In genomic region chr16:4734063-4734729, GRCh38 we compare ENCODE assay signal across 8 cellular contexts. TPM values are rescaled to one million over a fixed set of nuclear protein-coding genes. Genes with fewer than 3 reads are reported as not detected.
A peak's percentile ranks its signal among the peaks of the same experiment; 100 is the strongest.
DNase-seq lines count a peak whose midpoint lies in the region; ATAC-seq, FAIRE-seq and TF ChIP-seq lines count a peak whose summit lies in the region.

Gene ANKS3, minus strand, starts transcription at chr16:4734271. Its CDS starts 4,122 bp downstream, at chr16:4730149.
Gene DNAAF8, plus strand, starts transcription at chr16:4734537. Its CDS starts 1,978 bp downstream, at chr16:4736515.

- ATAC-seq in HG03442 (IDR thresholded peaks at IDR 0.05; ENCODE audit: unreplicated experiment) (peak; percentile 81), left lung (peak; percentile 97)

- POLR2A ChIA-PET in activated CD4-positive, alpha-beta T cell treated with anti-CD3 and anti-CD28 coated beads, Interleukin-2, amount 10 ng/mL, durations not matched to agents 7 days and 5 days (lab: Charles Lee): interaction anchor here (0.5 to 1.1 kb wide), 3 partner anchors 34 to 352 kb away, joined by 3 to 4 read pairs (median 3); no protein-coding TSS in a partner anchor

- DNase-seq in GM19239 (ENCODE audit: insufficient read length, low spot score) (peak; percentile 91), NCI-H524 treated with DMSO at 0.1 percent for 48 hours (lab: John Stamatoyannopoulos, UW) (peak; percentile 86), left lung (peak; percentile 96 to 97)
- peak; percentile 84 for DNase-seq in activated CD4-positive, alpha-beta T cell treated with anti-CD3 and anti-CD28 coated beads, Interleukin-2, amount 10 ng/mL, durations not matched to agents 7 days and 5 days
- peak; percentile 66 for DNase-seq in stimulated activated CD4-positive, alpha-beta T cell treated with anti-CD3 and anti-CD28 coated beads, Interleukin-2, amount 100 ng/mL, for 4 hours (ENCODE audit: low read depth)

- CTCF ChIA-PET in activated CD4-positive, alpha-beta T cell treated with anti-CD3 and anti-CD28 coated beads, Interleukin-2, amount 10 ng/mL, durations not matched to agents 7 days and 5 days (lab: Charles Lee): interaction anchor here (0.7 to 1.7 kb wide), 15 partner anchors 10 to 481 kb away, joined by 3 to 7 read pairs (median 3); partner anchors contain the start of genes MGRN1 and NUDT16L1

- peaks cover 17% of the 10 kb centered on the region for H3K4me1 Mint-ChIP-seq in activated CD4-positive, alpha-beta T cell treated with anti-CD3 and anti-CD28 coated beads, Interleukin-2, amount 10 ng/mL, durations not matched to agents 7 days and 5 days
- H3K4me1 Mint-ChIP-seq in dendritic cell treated with granulocyte-macrophage colony-stimulating factor and Interleukin-4, amounts not matched to agents 40 ng/mL and 50 ng/mL, for 4 days (ENCODE audit: low read depth): peaks cover 20% of the 10 kb centered on the region

- H3K9ac ChIP-seq in BLaER1: peak within 1 kb of the TSS; percentile 87

- no peaks in the 10 kb centered on the region for H3K36me3 Mint-ChIP-seq in activated CD4-positive, alpha-beta T cell treated with anti-CD3 and anti-CD28 coated beads, Interleukin-2, amount 10 ng/mL, durations not matched to agents 7 days and 5 days (ENCODE audit: low read depth)
- H3K36me3 Mint-ChIP-seq in dendritic cell treated with granulocyte-macrophage colony-stimulating factor and Interleukin-4, amounts not matched to agents 40 ng/mL and 50 ng/mL, for 4 days (ENCODE audit: low read depth): peaks cover 25% of the 10 kb centered on the region

- FAIRE-seq in GM19239 (lab: Jason Lieb, UNC): peak; percentile 91

- H4K20me1 ChIP-seq in BLaER1: no peaks in the 10 kb centered on the region

- H3K4me3 ChIP-seq in BLaER1 (peak within 1 kb of the TSS; percentile 96), left lung (peak within 1 kb of the TSS; percentile 79 to 99)

- H3K4me1 ChIP-seq in BLaER1 (peaks cover 32% of the 10 kb centered on the region), left lung (peaks cover 6 to 19% of the 10 kb centered on the region in 2 donors)

- peak within 1 kb of the TSS; percentile 85 for H3K27ac Mint-ChIP-seq in activated CD4-positive, alpha-beta T cell treated with anti-CD3 and anti-CD28 coated beads, Interleukin-2, amount 10 ng/mL, durations not matched to agents 7 days and 5 days
- H3K27ac Mint-ChIP-seq in dendritic cell treated with granulocyte-macrophage colony-stimulating factor and Interleukin-4, amounts not matched to agents 40 ng/mL and 50 ng/mL, for 4 days: peak within 1 kb of the TSS; percentile 91

- no peaks in the 10 kb centered on the region for H3K27me3 Mint-ChIP-seq in activated CD4-positive, alpha-beta T cell treated with anti-CD3 and anti-CD28 coated beads, Interleukin-2, amount 10 ng/mL, durations not matched to agents 7 days and 5 days
- H3K27me3 Mint-ChIP-seq in dendritic cell treated with granulocyte-macrophage colony-stimulating factor and Interleukin-4, amounts not matched to agents 40 ng/mL and 50 ng/mL, for 4 days: no peaks in the 10 kb centered on the region

- H3K27me3 ChIP-seq in BLaER1 (no peaks in the 10 kb centered on the region), left lung (no peaks in the 10 kb centered on the region)

- intact Hi-C loops in dendritic cell treated with granulocyte-macrophage colony-stimulating factor and Interleukin-4, amounts not matched to agents 40 ng/mL and 50 ng/mL, for 4 days (cut with micrococcal nuclease): loop anchor here (1.0 to 2.0 kb wide), 3 partner anchors 34 to 69 kb away; partner anchors contain the start of genes NUDT16L1 and ROGDI
- intact Hi-C loops in left lung (cut with DNase I): no loop called here

- H3K9me3 ChIP-seq in BLaER1 (no peaks in the 10 kb centered on the region), left lung (no peaks in the 10 kb centered on the region)

- no peak for TF ChIP-seq CTCF in left lung (IDR thresholded peaks at IDR 0.05)

- peaks cover 24% of the 10 kb centered on the region for H3K36me3 ChIP-seq in BLaER1
- H3K36me3 ChIP-seq in left lung: peaks cover 0 to 14% of the 10 kb centered on the region in 2 donors

- H3K27ac ChIP-seq in BLaER1 (peak within 1 kb of the TSS; percentile 79), left lung (peak within 1 kb of the TSS; percentile 65 to 87)

- H3K4me3 Mint-ChIP-seq in activated CD4-positive, alpha-beta T cell treated with anti-CD3 and anti-CD28 coated beads, Interleukin-2, amount 10 ng/mL, durations not matched to agents 7 days and 5 days: peak within 1 kb of the TSS; percentile 81
- H3K4me3 Mint-ChIP-seq in dendritic cell treated with granulocyte-macrophage colony-stimulating factor and Interleukin-4, amounts not matched to agents 40 ng/mL and 50 ng/mL, for 4 days: peak within 1 kb of the TSS; percentile 99

- peak within 1 kb of the TSS; percentile 99 for H3K4me2 ChIP-seq in BLaER1

- H3K9me3 Mint-ChIP-seq in activated CD4-positive, alpha-beta T cell treated with anti-CD3 and anti-CD28 coated beads, Interleukin-2, amount 10 ng/mL, durations not matched to agents 7 days and 5 days: no peaks in the 10 kb centered on the region
- no peaks in the 10 kb centered on the region for H3K9me3 Mint-ChIP-seq in dendritic cell treated with granulocyte-macrophage colony-stimulating factor and Interleukin-4, amounts not matched to agents 40 ng/mL and 50 ng/mL, for 4 days

RNA-seq across cellular contexts. Expression of gene ANKS3, which starts in this region (rescaled TPM):
- 10 to 100 TPM; 12.4 to 16.7 TPM for total RNA-seq in activated CD4-positive, alpha-beta T cell treated with anti-CD3 and anti-CD28 coated beads, Interleukin-2, amount 10 ng/mL, durations not matched to agents 7 days and 5 days
- 10 to 100 TPM; 16.1 to 18.9 TPM for total RNA-seq in left lung

RNA-seq across cellular contexts. Expression of gene DNAAF8, which starts in this region (rescaled TPM):
- total RNA-seq in activated CD4-positive, alpha-beta T cell treated with anti-CD3 and anti-CD28 coated beads, Interleukin-2, amount 10 ng/mL, durations not matched to agents 7 days and 5 days: under 1 TPM; 0.21 to 0.40 TPM
- total RNA-seq in left lung: 1 to 10 TPM; 1.2 to 4.2 TPM

Comparison
In these comparisons a context has a peak if more than half of its experiments do, and no peak if none do; other contexts are left out.
1. Peak in every context shown above with its lines: DNase-seq, ATAC-seq, H3K4me3 ChIP-seq and H3K27ac ChIP-seq.